In the genomic region with DNA sequence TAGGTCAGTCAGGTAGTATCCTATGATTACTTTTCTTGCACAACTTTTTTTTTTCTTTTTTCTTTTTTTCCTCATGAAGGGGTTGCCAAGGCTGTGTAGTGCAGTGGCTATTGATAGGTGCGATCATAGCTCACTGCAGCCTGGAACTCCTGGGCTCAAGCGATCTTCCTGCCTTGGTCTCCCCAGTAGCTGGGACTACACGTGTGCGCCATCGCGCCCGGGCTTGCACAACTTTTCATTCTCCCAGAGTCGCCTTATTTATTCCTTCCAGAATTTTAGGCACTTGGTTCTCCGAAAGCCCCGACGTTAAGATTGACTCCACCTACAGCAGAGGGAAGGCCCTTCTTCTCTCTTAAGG, we compare ENCODE assay signal across 8 cellular contexts. TPM values are rescaled to one million over a fixed set of nuclear protein-coding genes. Genes with fewer than 3 reads are reported as not detected.
A peak's percentile ranks its signal among the peaks of the same experiment; 100 is the strongest.
DNase-seq lines count a peak whose midpoint lies in the region; ATAC-seq and TF ChIP-seq lines count a peak whose summit lies in the region.

No MANE protein-coding gene starts in this region.

- CTCF ChIA-PET in MCF 10A (lab: Yijun Ruan, JAX): no interaction called here

- peak overlapping the region; percentile 99 for H3K4me3 Mint-ChIP-seq in activated T-cell treated with anti-CD3 and anti-CD28 coated beads, Interleukin-2, amount 50 U/mL, for 24 hours
- peak overlapping the region; percentile 91 for H3K4me3 Mint-ChIP-seq in MCF 10A (ENCODE audit: unreplicated experiment)

- H3K4me1 ChIP-seq in lung (ENCODE audit: control insufficient read depth in 2 of 2, insufficient read depth in 2 of 2, low read length in 2 of 2) (peaks cover 0 to 6% of the 10 kb centered on the region in 2 donors), upper lobe of left lung (peaks cover 7 to 17% (median 8%) of the 10 kb centered on the region in 4 donors)

- no peak for TF ChIP-seq POLR2A in upper lobe of left lung (IDR thresholded peaks at IDR 0.05)

- H3K27ac Mint-ChIP-seq in activated T-cell treated with anti-CD3 and anti-CD28 coated beads, Interleukin-2, amount 50 U/mL, for 24 hours: peak overlapping the region; percentile 96
- peak overlapping the region; percentile 89 for H3K27ac Mint-ChIP-seq in MCF 10A (ENCODE audit: low read depth, unreplicated experiment)

- peaks cover 25% of the 10 kb centered on the region for H3K4me1 Mint-ChIP-seq in activated T-cell treated with anti-CD3 and anti-CD28 coated beads, Interleukin-2, amount 50 U/mL, for 24 hours (ENCODE audit: low read depth)
- H3K4me1 Mint-ChIP-seq in MCF 10A (ENCODE audit: insufficient read depth, unreplicated experiment): peaks cover 9% of the 10 kb centered on the region

- POLR2A ChIA-PET in MCF 10A (lab: Yijun Ruan, JAX): interaction anchor here (0.8 to 1.4 kb wide), 4 partner anchors 15 to 168 kb away, joined by 3 to 7 read pairs (median 4); a partner anchor contains a TSS

- no peak for TF ChIP-seq EP300 in upper lobe of left lung (IDR thresholded peaks at IDR 0.05)

- no peak for TF ChIP-seq CTCF in MCF 10A (IDR thresholded peaks at IDR 0.05; ENCODE audit: unreplicated experiment)
- TF ChIP-seq CTCF in lung (IDR thresholded peaks at IDR 0.05; ENCODE audit: control extremely low read depth, extremely low read depth): no peak
- no peak for TF ChIP-seq CTCF in upper lobe of left lung (IDR thresholded peaks at IDR 0.05)

- peak overlapping the region; percentile 99 for H3K4me3 ChIP-seq in lung
- H3K4me3 ChIP-seq in upper lobe of left lung: peak overlapping the region; percentile 31 to 76 (median 66)

- DNase-seq in activated T-cell treated with anti-CD3 and anti-CD28 coated beads, Interleukin-2, amount 50 U/mL, for 24 hours: no peak
- no peak for DNase-seq in activated T-cell treated with anti-CD3 and anti-CD28 coated beads, Interleukin-2, amount 50 U/mL, for 48 hours
- DNase-seq in MCF 10A (ENCODE audit: unreplicated experiment): no peak
- DNase-seq in lung (ENCODE audit: low spot score): no peak
- peak in 1 of 2 donors; percentile 37 for DNase-seq in upper lobe of left lung
- no peak for DNase-seq in MV-4-11 (lab: John Stamatoyannopoulos, UW)
- DNase-seq in NCI-H82 (lab: John Stamatoyannopoulos, UW): no peak

- intact Hi-C loops in MCF 10A (cut with micrococcal nuclease): loop anchor here (2.0 to 10.0 kb wide), 3 partner anchors 60 to 308 kb away; a partner anchor contains a TSS

- H3K9me3 Mint-ChIP-seq in activated T-cell treated with anti-CD3 and anti-CD28 coated beads, Interleukin-2, amount 50 U/mL, for 24 hours: peaks cover 76% of the 10 kb centered on the region
- peaks cover 9% of the 10 kb centered on the region for H3K9me3 Mint-ChIP-seq in MCF 10A (ENCODE audit: unreplicated experiment)

- peaks cover 91% of the 10 kb centered on the region for H3K36me3 Mint-ChIP-seq in activated T-cell treated with anti-CD3 and anti-CD28 coated beads, Interleukin-2, amount 50 U/mL, for 24 hours (ENCODE audit: low read depth)
- peaks cover 21% of the 10 kb centered on the region for H3K36me3 Mint-ChIP-seq in MCF 10A (ENCODE audit: insufficient read depth, unreplicated experiment)

- ATAC-seq in lung (ENCODE audit: insufficient read depth, low FRiP score) (peak; percentile 21), upper lobe of left lung (ENCODE audit: low FRiP score in 2 of 2) (no peak), HG02678 (IDR thresholded peaks at IDR 0.05; ENCODE audit: unreplicated experiment) (no peak)

- no TSS peak for BruUV-seq in MCF 10A (replicated peaks; lab: Mats Ljungman, UMichigan)

- H3K36me3 ChIP-seq in lung (ENCODE audit: control insufficient read depth in 2 of 2, insufficient read depth in 2 of 2, low read length in 2 of 2): no peaks in the 10 kb centered on the region
- H3K36me3 ChIP-seq in upper lobe of left lung: peaks cover 0 to 19% (median 9%) of the 10 kb centered on the region in 4 donors

- H3K27ac ChIP-seq in lung (ENCODE audit: low read depth in 1 of 2, low read length in 1 of 2) (peak overlapping the region; percentile 93 to 96), upper lobe of left lung (peak overlapping the region; percentile 71 to 92 (median 80))

- no peaks in the 10 kb centered on the region for H3K27me3 Mint-ChIP-seq in activated T-cell treated with anti-CD3 and anti-CD28 coated beads, Interleukin-2, amount 50 U/mL, for 24 hours
- no peaks in the 10 kb centered on the region for H3K27me3 Mint-ChIP-seq in MCF 10A (ENCODE audit: insufficient read depth, unreplicated experiment)

- 22 to 24% methylated on average over 11 of the region's 11 CpGs for WGBS in lung, 2 donors
- 28 to 31% methylated on average over 11 of the region's 11 CpGs for WGBS in upper lobe of left lung, 2 donors

- H3K9me3 ChIP-seq in lung (ENCODE audit: control insufficient read depth in 2 of 2, insufficient read depth in 1 of 2, low read length in 1 of 2) (peaks cover 12 to 23% of the 10 kb centered on the region in 2 donors), upper lobe of left lung (peaks cover 17 to 32% (median 29%) of the 10 kb centered on the region in 4 donors)

- H3K27me3 ChIP-seq in lung (ENCODE audit: control insufficient read depth, insufficient read depth) (no peaks in the 10 kb centered on the region), upper lobe of left lung (no peaks in the 10 kb centered on the region)

RNA-seq across cellular contexts. Expression of a gene that starts 0.9 kb away (rescaled TPM):
- total RNA-seq in MCF 10A (2022): 4.9 and 7.7 TPM in 2 replicates
- 10 to 100 TPM in 1 of 2 donors, 1 to 10 TPM in 1; 5.1 to 10.1 TPM for total RNA-seq in lung
- 1 to 10 TPM; 2.8 to 2.9 TPM for polyA plus RNA-seq in lung
- 1 to 10 TPM; 3.1 to 8.2 (median 6.1) TPM for total RNA-seq in upper lobe of left lung

RNA-seq across cellular contexts. Expression of a gene that starts 21.6 kb away (rescaled TPM):
- total RNA-seq in MCF 10A (2022) (9.5 and 14.5 TPM in 2 replicates), lung (10 to 100 TPM in 1 of 2 donors, 1 to 10 TPM in 1; 9.1 to 22.1 TPM), upper lobe of left lung (10 to 100 TPM in 5 of 6 donors, 1 to 10 TPM in 1; 6.3 to 37.7 (median 11.5) TPM)
- polyA plus RNA-seq in lung: 1 to 10 TPM; 4.6 to 4.9 TPM

RNA-seq across cellular contexts. Expression of a gene that starts 38.7 kb away (rescaled TPM):
- 6.3 and 8.4 TPM in 2 replicates for total RNA-seq in MCF 10A (2022)
- 10 to 100 TPM in 1 of 2 donors, 1 to 10 TPM in 1; 6.3 to 39.2 TPM for total RNA-seq in lung
- 10 to 100 TPM in 1 of 2 donors, 1 to 10 TPM in 1; 5.0 to 13.1 TPM for polyA plus RNA-seq in lung
- 10 to 100 TPM in 3 of 6 donors, 1 to 10 TPM in 3; 7.4 to 82.8 (median 12.1) TPM for total RNA-seq in upper lobe of left lung
